8 cellular contexts compared by ENCODE assay signal in genomic region chr13:71867101-71867814, GRCh38. TPM values are rescaled to one million over a fixed set of nuclear protein-coding genes. Genes with fewer than 3 reads are reported as not detected.
DNase-seq lines count a peak whose midpoint lies in the region; ATAC-seq and TF ChIP-seq lines count a peak whose summit lies in the region.

TSS of gene DACH1 (minus strand) at chr13:71867204.

- H2AK5ac ChIP-seq in IMR-90 (ENCODE audit: low read depth, low read length), result no peak within 1 kb of the TSS

- H3K36me3 ChIP-seq in IMR-90 (ENCODE audit: control insufficient read depth, insufficient read depth, low read length) (no peaks in the 10 kb centered on the region), RWPE2 (ENCODE audit: low read depth) (no peaks in the 10 kb centered on the region), spleen (no peaks in the 10 kb centered on the region)

- no peak within 1 kb of the TSS for H4K91ac ChIP-seq in IMR-90 (ENCODE audit: insufficient read depth, low read depth, low read length)

- H3K4me1 ChIP-seq in IMR-90 (ENCODE audit: control insufficient read depth, insufficient read depth, low read length) (no peaks in the 10 kb centered on the region), RWPE2 (ENCODE audit: insufficient read depth, poor library complexity, severe bottlenecking) (no peaks in the 10 kb centered on the region), spleen (peaks cover 0 to 60% (median 22%) of the 10 kb centered on the region in 6 donors)

- no peak within 1 kb of the TSS for H2BK120ac ChIP-seq in IMR-90 (ENCODE audit: low read depth, low read length)

- no peak within 1 kb of the TSS; the same call in 1 of the 2 replicates for H3K23ac ChIP-seq in IMR-90 (ENCODE audit: low read depth, low read length)

- intact Hi-C loops in IMR-90 (cut with micrococcal nuclease), result loop anchor here (10.0 kb wide), 1 partner anchor 392 kb away; no protein-coding TSS in a partner anchor
- intact Hi-C loops in left colon (cut with DNase I, micrococcal nuclease), result no loop called here
- intact Hi-C loops in spleen (cut with DNase I; ENCODE audit: low total_unique reads), result no loop called here

- H3K4me3 ChIP-seq in IMR-90 (ENCODE audit: insufficient read depth, low read depth, low read length) (peak within 1 kb of the TSS; percentile 42), RWPE2 (ENCODE audit: severe bottlenecking) (peak within 1 kb of the TSS; percentile 8), coronary artery (peak within 1 kb of the TSS; percentile 74), spleen (peak within 1 kb of the TSS; percentile 61 to 86 (median 79))

- BruUV-seq in IMR-90 (replicated peaks; lab: Mats Ljungman, UMichigan), result no TSS peak

- 4% methylated on average over 4 of the region's 31 CpGs; no CpG with 5 or more reads in 1 of the 2 experiments for WGBS in IMR-90 (ENCODE audit: extremely low coverage in 2 of 2, insufficient read length in 1 of 2), 2 experiments
- 4% methylated on average over 31 of the region's 31 CpGs for WGBS in spleen, 5 donors

- TF ChIP-seq CTCF in IMR-90 (conservative IDR thresholded peaks at IDR 0.05; ENCODE audit: low read depth, low read length) (no peak), RWPE2 (IDR thresholded peaks at IDR 0.05; ENCODE audit: poor library complexity, severe bottlenecking) (no peak), coronary artery (IDR thresholded peaks at IDR 0.05) (no peak), spleen (IDR thresholded peaks at IDR 0.05 in 8 of 11, conservative IDR thresholded peaks at IDR 0.05 in 3 of 11) (peak in 1 of 11 experiments; percentile 25)

- no peak within 1 kb of the TSS for H3K4ac ChIP-seq in IMR-90 (ENCODE audit: low read depth, low read length)

- H3K27me3 ChIP-seq in IMR-90 (ENCODE audit: control insufficient read depth, insufficient read depth, low read length), result peaks cover 29% of the 10 kb centered on the region
- peaks cover 93% of the 10 kb centered on the region for H3K27me3 ChIP-seq in RWPE2 (ENCODE audit: insufficient read depth, poor library complexity, severe bottlenecking)
- H3K27me3 ChIP-seq in spleen (replicated peaks in 1 of 7), result peaks cover 0 to 43% (median 15%) of the 10 kb centered on the region in 7 donors

- TF ChIP-seq POLR2A in IMR-90 (IDR thresholded peaks at IDR 0.05; ENCODE audit: low read depth, low read length), result no peak
- TF ChIP-seq POLR2A in spleen (IDR thresholded peaks at IDR 0.05), result no peak

- CTCF ChIA-PET in IMR-90 (lab: Yijun Ruan, JAX), result interaction anchor here (1.0 kb wide), 1 partner anchor 11 kb away, joined by 3 read pairs; no protein-coding TSS in a partner anchor

- no peak within 1 kb of the TSS for H3K14ac ChIP-seq in IMR-90 (replicated peaks; ENCODE audit: low read depth, low read length)

- no peak within 1 kb of the TSS for H2BK20ac ChIP-seq in IMR-90 (ENCODE audit: low read depth, low read length)

- dilution Hi-C loops in IMR-90 (cut with HindIII; ENCODE audit: low sequenced_read_pairs, unreplicated experiment), result no loop called here

- peak; percentile 99 for DNase-seq in AML-193 (lab: John Stamatoyannopoulos, UW)
- peak; percentile 20 for DNase-seq in IMR-90
- DNase-seq in RWPE2 (ENCODE audit: low spot score), result no peak
- no peak for DNase-seq in coronary artery (ENCODE audit: low spot score)
- peak; percentile 57 to 74 for DNase-seq in left colon
- peak; percentile 76 for DNase-seq in spleen

- H2BK5ac ChIP-seq in IMR-90 (ENCODE audit: low read depth, low read length, poor library complexity, severe bottlenecking), result no peak within 1 kb of the TSS

- peak within 1 kb of the TSS; percentile 85 for H2AFZ ChIP-seq in IMR-90 (replicated peaks; ENCODE audit: low read length, poor library complexity)

- no peak within 1 kb of the TSS for H3K18ac ChIP-seq in IMR-90 (ENCODE audit: low read depth, low read length)

- H3K27ac ChIP-seq in IMR-90 (ENCODE audit: insufficient read depth, low read length) (no peak within 1 kb of the TSS), RWPE2 (ENCODE audit: poor library complexity, severe bottlenecking) (no peak within 1 kb of the TSS), coronary artery (peak within 1 kb of the TSS in 1 of 2 donors; percentile 11), spleen (peak within 1 kb of the TSS; percentile 60 to 93 (median 90))

- no peak within 1 kb of the TSS for H2BK15ac ChIP-seq in IMR-90 (ENCODE audit: low read depth, low read length)

- peak within 1 kb of the TSS; percentile 79 for H3K4me2 ChIP-seq in IMR-90 (ENCODE audit: low read depth, low read length)

- no peak within 1 kb of the TSS for H3K9ac ChIP-seq in IMR-90 (ENCODE audit: low read depth, low read length)

- H4K20me1 ChIP-seq in IMR-90 (ENCODE audit: insufficient read depth, low read length), result no peaks in the 10 kb centered on the region

- H3K56ac ChIP-seq in IMR-90 (ENCODE audit: extremely low read depth, insufficient read depth, low read length), result no peak within 1 kb of the TSS

- no peak for TF ChIP-seq RAD21 in IMR-90 (IDR thresholded peaks at IDR 0.05; ENCODE audit: low read length)

- in situ Hi-C loops in IMR-90 (cut with MboI; ENCODE audit: low sequenced_read_pairs), result no loop called here

- POLR2A ChIA-PET in IMR-90 (lab: Charles Lee; ENCODE audit: unreplicated experiment), result no interaction called here

- no peak within 1 kb of the TSS for H2AK9ac ChIP-seq in IMR-90 (replicated peaks; ENCODE audit: low read depth, low read length, poor library complexity)

- H4K8ac ChIP-seq in IMR-90 (ENCODE audit: low read depth in 2 of 2, low read length in 2 of 2), result no peak within 1 kb of the TSS

- H3K9me3 ChIP-seq in IMR-90 (ENCODE audit: control insufficient read depth, insufficient read depth, low read length), result no peaks in the 10 kb centered on the region
- no peaks in the 10 kb centered on the region for H3K9me3 ChIP-seq in RWPE2 (ENCODE audit: severe bottlenecking)
- no peaks in the 10 kb centered on the region for H3K9me3 ChIP-seq in spleen

- no peaks in the 10 kb centered on the region for H3K9me1 ChIP-seq in IMR-90 (ENCODE audit: insufficient read depth, low read length)

- H4K5ac ChIP-seq in IMR-90 (ENCODE audit: low read depth, low read length), result no peak within 1 kb of the TSS; the same call in 1 of the 2 replicates

- no peaks in the 10 kb centered on the region for H3K79me1 ChIP-seq in IMR-90 (ENCODE audit: low read depth in 1 of 2, low read length in 2 of 2)

- peak; percentile 58 for ATAC-seq in GM18870 (IDR thresholded peaks at IDR 0.05; ENCODE audit: unreplicated experiment)
- peak; percentile 71 for ATAC-seq in IMR-90 (ENCODE audit: low read depth)
- peak; percentile 56 for ATAC-seq in RWPE2 (ENCODE audit: low read depth)
- ATAC-seq in left colon, result peak; percentile 67
- no peak for ATAC-seq in GM19455 (IDR thresholded peaks at IDR 0.05; ENCODE audit: unreplicated experiment)

TF ChIP-seq in IMR-90, 13 proteins besides CTCF, POLR2A, EP300 and RAD21:
- no peak for TF ChIP-seq CEBPB (IDR thresholded peaks at IDR 0.05; ENCODE audit: low read depth, low read length)
- TF ChIP-seq BHLHE40 (IDR thresholded peaks at IDR 0.05; ENCODE audit: low read depth, low read length), result no peak
- no peak for TF ChIP-seq ELK1 (IDR thresholded peaks at IDR 0.05; ENCODE audit: borderline replicate concordance, low read depth, low read length)
- no peak for TF ChIP-seq MAZ (IDR thresholded peaks at IDR 0.05; ENCODE audit: borderline replicate concordance, low read depth, low read length)
- no peak for TF ChIP-seq RCOR1 (IDR thresholded peaks at IDR 0.05; ENCODE audit: insufficient replicate concordance, low read length)
- no peak for TF ChIP-seq SMC3 (IDR thresholded peaks at IDR 0.05; ENCODE audit: low read depth, low read length)
- TF ChIP-seq MXI1 (IDR thresholded peaks at IDR 0.05; ENCODE audit: borderline replicate concordance, low read depth, low read length), result no peak
- TF ChIP-seq USF2 (IDR thresholded peaks at IDR 0.05; ENCODE audit: low read depth, low read length), result no peak
- TF ChIP-seq NFE2L2 (IDR thresholded peaks at IDR 0.05; ENCODE audit: low read depth, low read length), result no peak
- no peak for TF ChIP-seq RFX5 (IDR thresholded peaks at IDR 0.05; ENCODE audit: low read depth, low read length)

RNA-seq across cellular contexts. Expression of gene DACH1, which starts in this region (rescaled TPM):
- total RNA-seq in IMR-90 (2012; rRNA removed) (not detected in 2 replicates), left colon (1 to 10 TPM; 5.3 to 5.4 TPM), spleen (10 to 100 TPM in 6 of 7 donors, 1 to 10 TPM in 1; 8.8 to 18.9 (median 15.8) TPM)
- polyA plus RNA-seq in IMR-90 (2012; rRNA removed) (not detected in 2 replicates), spleen (1 to 10 TPM in 2 of 3 donors, under 1 TPM in 1; 0.80 to 3.3 (median 1.0) TPM)
- polyA plus RNA-seq in IMR-90 (2012; cell fraction: cytosol; rRNA removed), result 0.01 TPM in 1 of 2 replicates, not detected in the other
- 0.01 TPM in 1 of 2 replicates, not detected in the other for polyA plus RNA-seq in IMR-90 (2012; cell fraction: nucleus; rRNA removed; ENCODE audit: low replicate concordance)

Comparison
In these comparisons a context has a peak if more than half of its experiments do, and no peak if none do; other contexts are left out.
1. Peak in DNase-seq, ATAC-seq, H3K4me3 ChIP-seq and H3K4me2 ChIP-seq in IMR-90; RNA of the gene not detected or under 1 TPM.
2. DNase-seq: peak in AML-193 (2 of 2), left colon (2 of 2) and spleen (single experiment); none in RWPE2 (single experiment) and coronary artery (single experiment).
3. H3K27ac ChIP-seq: peak in spleen (8 of 8); none in IMR-90 (single experiment) and RWPE2 (single experiment).
4. H3K4me3 ChIP-seq: peak in every context shown above with its lines; median percentile 79 in spleen; 74 in coronary artery; 42 in IMR-90; 8 in RWPE2.